Comparison of ENCODE assay signal across 11 cellular contexts in genomic region chr6:167113935-167114910, GRCh38. TPM values are rescaled to one million over a fixed set of nuclear protein-coding genes. Genes with fewer than 3 reads are reported as not detected.
A peak's percentile ranks its signal among the peaks of the same experiment; 100 is the strongest.
DNase-seq lines count a peak whose midpoint lies in the region; ATAC-seq and TF ChIP-seq lines count a peak whose summit lies in the region.
"Had no signal": no experiment of that assay in that cellular context is flagged by ENCODE, and none has a peak within 500 bp of the region (broad histone marks: within the 10 kb centered on the region; RNA-seq: fewer than 3 reads in every experiment).

No MANE protein-coding gene starts in this region.

- TF ChIP-seq CTCF in GM13976 (IDR thresholded peaks at IDR 0.05; ENCODE audit: borderline replicate concordance, control extremely low read depth, extremely low read depth, insufficient read depth, missing control alignments) = no peak

- ATAC-seq in GM21381 (IDR thresholded peaks at IDR 0.05; ENCODE audit: unreplicated experiment) = peak; percentile 81
- ATAC-seq in HG03558 (IDR thresholded peaks at IDR 0.05; ENCODE audit: extremely low read depth, unreplicated experiment) = peak; percentile 63
- no peak for ATAC-seq in left colon
- ATAC-seq: HCT116 had no signal

- peak; percentile 91 for DNase-seq in GM13976 (ENCODE audit: low spot score)
- DNase-seq in left colon = peak; percentile 52 to 54
- no peak for DNase-seq in SIG-M5 (lab: John Stamatoyannopoulos, UW)
- DNase-seq in GF-D8 (lab: John Stamatoyannopoulos, UW) = no peak
- DNase-seq in NCI-H2227 treated with DMSO at 0.1 percent for 48 hours (lab: John Stamatoyannopoulos, UW) = no peak
- DNase-seq in NCI-H82 treated with DMSO at 0.1 percent for 48 hours (lab: John Stamatoyannopoulos, UW; ENCODE audit: unreplicated experiment) = no peak

- intact Hi-C loops in left colon (cut with DNase I, micrococcal nuclease) = no loop called here

- in situ Hi-C loops in GM13976 (cut with MboI; ENCODE audit: low sequenced_read_pairs, unreplicated experiment) = no loop called here

RNA-seq across cellular contexts. Expression of gene CCR6, which starts 8.7 kb away (rescaled TPM):
- total RNA-seq in left colon = under 1 TPM; 0.21 to 0.31 TPM
- total RNA-seq: kidney epithelial cell had no signal

RNA-seq across cellular contexts. Expression of gene GPR31, which starts 43.6 kb away (rescaled TPM):
- total RNA-seq in left colon = not detected
- total RNA-seq: kidney epithelial cell, subcutaneous adipose tissue had no signal

Comparison
In these comparisons a context has a peak if more than half of its experiments do, and no peak if none do; other contexts are left out.
1. DNase-seq: peak in GM13976 (single experiment) and left colon (2 of 2); none in SIG-M5 (single experiment), GF-D8 (single experiment), NCI-H2227 treated with DMSO at 0.1 percent for 48 hours (single experiment) and NCI-H82 treated with DMSO at 0.1 percent for 48 hours (single experiment).